In genomic region chr2:15792331-15792730, GRCh38 we compare ENCODE assay signal across 34 cellular contexts.
"Had no signal": no experiment of that assay in that cellular context is flagged by ENCODE, and none has a peak within 500 bp of the region (broad histone marks: within the 10 kb centered on the region; RNA-seq: fewer than 3 reads in every experiment).

No MANE protein-coding gene starts in this region.

- H3K27ac ChIP-seq: KMS-11 had no signal

- H3K4me3 ChIP-seq: MG63 had no signal

- H3K9me3 ChIP-seq: MG63 had no signal

- H3K27me3 ChIP-seq: MG63 had no signal

- H3K36me3 ChIP-seq: MG63 had no signal

- DNase-seq: Karpas-422, Kasumi-1, MG63, MM.1S, MV-4-11, NCI-H1048, NCI-H1092, NCI-H1092 treated with DMSO at 0.1 percent for 48 hours, NCI-H1105, NCI-H1105 treated with DMSO at 0.1 percent for 48 hours, NCI-H1417, NCI-H1417 treated with DMSO at 0.1 percent for 48 hours, NCI-H1436, NCI-H1436 treated with DMSO at 0.1 percent for 48 hours, NCI-H146, NCI-H1694, NCI-H1694 treated with DMSO at 0.1 percent for 48 hours, NCI-H187, NCI-H187 treated with DMSO at 0.1 percent for 48 hours, NCI-H1930, NCI-H2029, NCI-H2029 treated with DMSO at 0.1 percent for 48 hours, NCI-H2081, NCI-H2081 treated with DMSO at 0.1 percent for 48 hours, NCI-H2107, NCI-H2171, NCI-H2171 treated with DMSO at 0.1 percent for 48 hours, NCI-H2227 treated with DMSO at 0.1 percent for 48 hours, NCI-H226, NCI-H345, NCI-H446, NCI-H446 treated with DMSO at 0.1 percent for 48 hours, NCI-H510A had no signal
